ENCODE assay signal across 8 cellular contexts in genomic region chr10:49592726-49593563, GRCh38. TPM values are rescaled to one million over a fixed set of nuclear protein-coding genes. Genes with fewer than 3 reads are reported as not detected.
DNase-seq lines count a peak whose midpoint lies in the region; ATAC-seq lines count a peak whose summit lies in the region.

No MANE protein-coding gene starts in this region.

- peaks cover 10% of the 10 kb centered on the region; the same call in 1 of the 2 replicates for H3K9me3 ChIP-seq in NT2/D1 (ENCODE audit: insufficient read depth, low read length)

- no peak overlapping the region for H3K4me3 Mint-ChIP-seq in natural killer cell treated with Interleukin-12 subunit alpha and Interleukin-12 subunit beta and Interleukin-15 and Interleukin-18, amount 100 ng/mL, for 72 hours

- no peak overlapping the region for H3K4me3 ChIP-seq in NT2/D1 (ENCODE audit: insufficient read length, low read depth)

- no peaks in the 10 kb centered on the region for H3K27me3 ChIP-seq in NT2/D1 (ENCODE audit: insufficient read depth, insufficient read length)

- peaks cover 0 to 4% of the 10 kb centered on the region in 2 donors for H3K4me1 Mint-ChIP-seq in natural killer cell treated with Interleukin-12 subunit alpha and Interleukin-12 subunit beta and Interleukin-15 and Interleukin-18, amount 100 ng/mL, for 72 hours (ENCODE audit: low read depth in 2 of 2)

- no peaks in the 10 kb centered on the region for H3K9me3 Mint-ChIP-seq in natural killer cell treated with Interleukin-12 subunit alpha and Interleukin-12 subunit beta and Interleukin-15 and Interleukin-18, amount 100 ng/mL, for 72 hours

- H3K27me3 Mint-ChIP-seq in natural killer cell treated with Interleukin-12 subunit alpha and Interleukin-12 subunit beta and Interleukin-15 and Interleukin-18, amount 100 ng/mL, for 72 hours, result peaks cover 25 to 33% of the 10 kb centered on the region in 2 donors

- DNase-seq in activated gamma-delta T cell treated with Interleukin-2 at 50 U/mL for 16 hours (peak; percentile 57), activated gamma-delta T cell (lab: John Stamatoyannopoulos, UW) (no peak), NT2/D1 (ENCODE audit: low read depth, low spot score) (peak; percentile 55), activated T-cell treated with anti-CD3 and anti-CD28 coated beads for 4 hours (peak; percentile 47), fibroblast of gingiva (ENCODE audit: low read depth) (peak; percentile 26), superior temporal gyrus (ENCODE audit: extremely low spot score) (peak; percentile 78)
- peak; percentile 70 for DNase-seq in natural killer cell treated with Interleukin-12 subunit alpha and Interleukin-12 subunit beta and Interleukin-15 and Interleukin-18, amount 100 ng/mL, for 72 hours (ENCODE audit: low spot score)

- H3K4me1 ChIP-seq in NT2/D1 (ENCODE audit: insufficient read depth, insufficient read length), result no peaks in the 10 kb centered on the region

- peak; percentile 78 for ATAC-seq in HG03064 (IDR thresholded peaks at IDR 0.05; ENCODE audit: low read depth, unreplicated experiment)
- peak; percentile 63 to 68 for ATAC-seq in natural killer cell treated with Interleukin-12 subunit alpha and Interleukin-12 subunit beta and Interleukin-15 and Interleukin-18, amount 100 ng/mL, for 72 hours

- H3K36me3 Mint-ChIP-seq in natural killer cell treated with Interleukin-12 subunit alpha and Interleukin-12 subunit beta and Interleukin-15 and Interleukin-18, amount 100 ng/mL, for 72 hours, result no peaks in the 10 kb centered on the region

- no peak overlapping the region for H3K9ac ChIP-seq in NT2/D1 (ENCODE audit: insufficient read length, low read depth)

- H3K27ac Mint-ChIP-seq in natural killer cell treated with Interleukin-12 subunit alpha and Interleukin-12 subunit beta and Interleukin-15 and Interleukin-18, amount 100 ng/mL, for 72 hours, result no peak overlapping the region

- no peaks in the 10 kb centered on the region for H3K36me3 ChIP-seq in NT2/D1 (ENCODE audit: insufficient read depth, insufficient read length, low read length)

RNA-seq across cellular contexts. Expression of gene SLC18A3, which starts 17.2 kb away (rescaled TPM):
- total RNA-seq in natural killer cell treated with Interleukin-12 subunit alpha and Interleukin-12 subunit beta and Interleukin-15 and Interleukin-18, amount 100 ng/mL, for 72 hours, result not detected

RNA-seq across cellular contexts. Expression of gene CHAT, which starts 20.9 kb away (rescaled TPM):
- not detected for total RNA-seq in natural killer cell treated with Interleukin-12 subunit alpha and Interleukin-12 subunit beta and Interleukin-15 and Interleukin-18, amount 100 ng/mL, for 72 hours

RNA-seq across cellular contexts. Expression of gene ERCC6, which starts 54.0 kb away (rescaled TPM):
- 10 to 100 TPM; 22.5 to 27.8 TPM for total RNA-seq in natural killer cell treated with Interleukin-12 subunit alpha and Interleukin-12 subunit beta and Interleukin-15 and Interleukin-18, amount 100 ng/mL, for 72 hours
